6 cellular contexts compared by ENCODE assay signal in the genomic region with DNA sequence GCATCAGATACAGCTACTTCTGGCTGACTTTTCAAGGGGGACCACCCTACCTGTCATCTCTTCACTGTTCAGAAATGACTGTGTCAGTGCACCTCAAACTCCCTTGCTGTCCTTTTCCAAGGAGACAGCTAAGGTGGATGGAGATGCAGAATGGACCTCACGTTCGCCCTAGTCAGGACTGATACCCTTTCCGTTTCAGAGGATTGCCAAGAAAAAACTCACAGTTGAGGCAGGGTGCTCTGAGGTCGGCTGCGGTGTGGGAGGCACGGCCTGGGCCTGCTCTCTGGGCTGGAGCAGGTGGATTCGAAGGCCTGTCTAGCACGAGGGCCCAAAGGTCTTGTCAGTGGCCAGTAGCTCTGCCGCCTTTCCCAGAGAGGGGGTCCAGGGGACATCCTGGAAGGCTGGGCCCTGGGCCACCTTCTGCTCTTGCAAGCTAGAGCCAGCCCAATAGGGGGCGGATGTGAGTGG. TPM values are rescaled to one million over a fixed set of nuclear protein-coding genes. Genes with fewer than 3 reads are reported as not detected.
DNase-seq lines count a peak whose midpoint lies in the region; ATAC-seq and TF ChIP-seq lines count a peak whose summit lies in the region.

No MANE protein-coding gene starts in this region.

- peak overlapping the region; percentile 14 for H2BK120ac ChIP-seq in trophoblast cell (ENCODE audit: insufficient read depth, low read length, poor library complexity)

- H3K4me2 ChIP-seq in trophoblast cell (ENCODE audit: low read length), result peak overlapping the region; percentile 86

- H3K4me3 ChIP-seq in NT2/D1 (ENCODE audit: insufficient read length, low read depth) (peak overlapping the region; percentile 60), choroid plexus epithelial cell (ENCODE audit: low read depth, low read length) (peak overlapping the region; percentile 37), trophoblast cell (ENCODE audit: low read depth, low read length) (peak overlapping the region; percentile 71)

- peak overlapping the region; percentile 4 for H4K91ac ChIP-seq in trophoblast cell (ENCODE audit: low read depth, low read length)

- in situ Hi-C loops in G401 (cut with HindIII; ENCODE audit: low sequenced_read_pairs), result no loop called here

- H3K9me3 ChIP-seq in NT2/D1 (ENCODE audit: insufficient read depth, low read length) (no peaks in the 10 kb centered on the region), trophoblast cell (ENCODE audit: insufficient read depth, low read depth, low read length) (no peaks in the 10 kb centered on the region)

- no peak overlapping the region for H3K4ac ChIP-seq in trophoblast cell (ENCODE audit: low read depth, low read length)

- peak overlapping the region; percentile 1 for H3K14ac ChIP-seq in trophoblast cell (ENCODE audit: low read length)

- no peak overlapping the region for H3K23ac ChIP-seq in trophoblast cell (ENCODE audit: low read length)

- H4K8ac ChIP-seq in trophoblast cell (ENCODE audit: low read depth, low read length), result peak overlapping the region; percentile 8

- no peak for TF ChIP-seq POLR2A in erythroblast (IDR thresholded peaks at IDR 0.05; ENCODE audit: low read length)

- ATAC-seq in GM21423 (IDR thresholded peaks at IDR 0.05; ENCODE audit: unreplicated experiment), result no peak

- no peak overlapping the region for H2AK5ac ChIP-seq in trophoblast cell (ENCODE audit: low read length)

- H4K12ac ChIP-seq in trophoblast cell (ENCODE audit: low read depth, low read length), result no peak overlapping the region

- H2AFZ ChIP-seq in trophoblast cell (ENCODE audit: insufficient read depth, low read length, poor library complexity), result no peak overlapping the region

- H3K27ac ChIP-seq in trophoblast cell (ENCODE audit: low read depth, low read length), result no peak overlapping the region

- no peaks in the 10 kb centered on the region for H3K27me3 ChIP-seq in NT2/D1 (ENCODE audit: insufficient read depth, insufficient read length)
- no peaks in the 10 kb centered on the region for H3K27me3 ChIP-seq in trophoblast cell (ENCODE audit: insufficient read depth, low read length)

- peak; percentile 77 for DNase-seq in G401 (ENCODE audit: low spot score)
- no peak for DNase-seq in NT2/D1 (ENCODE audit: low read depth, low spot score)
- no peak for DNase-seq in choroid plexus epithelial cell (ENCODE audit: low read depth)
- DNase-seq in trophoblast cell, result no peak
- no peak for DNase-seq in erythroblast (lab: John Stamatoyannopoulos, UW)

- H3K36me3 ChIP-seq in NT2/D1 (ENCODE audit: insufficient read depth, insufficient read length, low read length), result peaks cover 40% of the 10 kb centered on the region
- H3K36me3 ChIP-seq in trophoblast cell (ENCODE audit: control insufficient read depth in 1 of 2, insufficient read depth in 2 of 2, low read length in 2 of 2), result peaks cover 24 to 32% of the 10 kb centered on the region in 2 experiments

- no peak overlapping the region for H3K18ac ChIP-seq in trophoblast cell (ENCODE audit: low read length)

- peaks cover 9% of the 10 kb centered on the region for H3K79me1 ChIP-seq in trophoblast cell (ENCODE audit: low read length)

- no CpG with 5 or more reads among the region's 10 CpGs for WGBS in trophoblast cell (ENCODE audit: extremely low coverage, insufficient coverage, insufficient read length)

- no peaks in the 10 kb centered on the region for H3K79me2 ChIP-seq in trophoblast cell (ENCODE audit: control insufficient read depth, insufficient read depth, low read length, poor library complexity)

- H3K9ac ChIP-seq in NT2/D1 (ENCODE audit: insufficient read length, low read depth), result peak overlapping the region; percentile 76
- H3K9ac ChIP-seq in trophoblast cell (ENCODE audit: low read length), result no peak overlapping the region

- H3K4me1 ChIP-seq in NT2/D1 (ENCODE audit: insufficient read depth, insufficient read length) (peaks cover 10% of the 10 kb centered on the region), trophoblast cell (ENCODE audit: control insufficient read depth in 1 of 2, insufficient read depth in 2 of 2, low read length in 2 of 2) (peaks cover 0 to 12% of the 10 kb centered on the region in 2 experiments)

- no peak overlapping the region for H2BK12ac ChIP-seq in trophoblast cell (ENCODE audit: low read length)

- peak; percentile 66 for TF ChIP-seq CTCF in choroid plexus epithelial cell (conservative IDR thresholded peaks at IDR 0.05; ENCODE audit: low read depth, low read length)

- H2BK5ac ChIP-seq in trophoblast cell (ENCODE audit: low read depth, low read length, poor library complexity), result no peak overlapping the region

RNA-seq across cellular contexts. Expression of gene MSMP, which starts 2.2 kb away (rescaled TPM):
- total RNA-seq in G401 (2014; rRNA removed; shearing (Covaris generic)), result not detected in 2 replicates
- not detected in 2 replicates for polyA plus RNA-seq in trophoblast cell (2013)

RNA-seq across cellular contexts. Expression of gene RGP1, which starts 7.2 kb away (rescaled TPM):
- total RNA-seq in G401 (2014; rRNA removed; shearing (Covaris generic)), result 13.8 and 15.0 TPM in 2 replicates
- polyA plus RNA-seq in trophoblast cell (2013), result 14.4 TPM in 2 replicates

RNA-seq across cellular contexts. Expression of gene GBA2, which starts 7.3 kb away (rescaled TPM):
- 37.2 and 48.6 TPM in 2 replicates for total RNA-seq in G401 (2014; rRNA removed; shearing (Covaris generic))
- polyA plus RNA-seq in trophoblast cell (2013), result 36.1 and 36.7 TPM in 2 replicates

RNA-seq across cellular contexts. Expression of gene CREB3, which starts 23.8 kb away (rescaled TPM):
- 40.3 and 46.0 TPM in 2 replicates for total RNA-seq in G401 (2014; rRNA removed; shearing (Covaris generic))
- polyA plus RNA-seq in trophoblast cell (2013), result 32.3 and 32.4 TPM in 2 replicates

RNA-seq across cellular contexts. Expression of gene TLN1, which starts 24.3 kb away (rescaled TPM):
- total RNA-seq in G401 (2014; rRNA removed; shearing (Covaris generic)), result 146 and 195 TPM in 2 replicates
- polyA plus RNA-seq in trophoblast cell (2013), result 53.1 and 56.1 TPM in 2 replicates
